Comparison of ENCODE assay signal across 15 cellular contexts in genomic region chr7:95897557-95898183, GRCh38.
DNase-seq lines count a peak whose midpoint lies in the region; ATAC-seq and TF ChIP-seq lines count a peak whose summit lies in the region.
"Had no signal": no experiment of that assay in that cellular context is flagged by ENCODE, and none has a peak within 500 bp of the region (broad histone marks: within the 10 kb centered on the region; RNA-seq: fewer than 3 reads in every experiment).

No MANE protein-coding gene starts in this region.

- TF ChIP-seq RAD21 in neural cell (conservative IDR thresholded peaks at IDR 0.05) = no peak

- H3K36me3 ChIP-seq in OCI-LY1 (ENCODE audit: insufficient read depth, low read length) (no peaks in the 10 kb centered on the region), neural cell (ENCODE audit: insufficient read depth, low read length) (no peaks in the 10 kb centered on the region)
- H3K36me3 ChIP-seq: colonic mucosa, gastrocnemius medialis had no signal

- peak overlapping the region; percentile 99 for H3K27ac ChIP-seq in OCI-LY1 (ENCODE audit: low read depth, low read length, poor library complexity, severe bottlenecking)
- no peak overlapping the region for H3K27ac ChIP-seq in neural cell (ENCODE audit: low read length)
- H3K27ac ChIP-seq: colonic mucosa, gastrocnemius medialis, KMS-11 had no signal

- no peak overlapping the region for H3K4me3 ChIP-seq in Jurkat, Clone E6-1 (ENCODE audit: low read length)
- no peak overlapping the region for H3K4me3 ChIP-seq in OCI-LY1 (ENCODE audit: low read depth, low read length, poor library complexity, severe bottlenecking)
- H3K4me3 ChIP-seq in neural cell (ENCODE audit: low read length) = peak overlapping the region; percentile 17
- H3K4me3 ChIP-seq: colonic mucosa, gastrocnemius medialis had no signal

- H3K9me2 ChIP-seq in OCI-LY1 (ENCODE audit: low read depth, low read length) (no peaks in the 10 kb centered on the region), neural cell (ENCODE audit: insufficient read depth, low read length) (no peaks in the 10 kb centered on the region)

- H4K20me1 ChIP-seq in OCI-LY1 (ENCODE audit: insufficient read depth, low read length) = no peaks in the 10 kb centered on the region
- H4K20me1 ChIP-seq in neural cell (ENCODE audit: insufficient read depth) = no peaks in the 10 kb centered on the region

- DNase-seq in Jurkat, Clone E6-1 (ENCODE audit: low read depth, low spot score) = peak; percentile 15
- DNase-seq in NCI-H2029 treated with DMSO at 0.1 percent for 48 hours (lab: John Stamatoyannopoulos, UW) (peak; percentile 90), left ventricle myocardium superior (no peak), NOMO-1 (lab: John Stamatoyannopoulos, UW; ENCODE audit: unreplicated experiment in 2 of 2) (no peak)
- no peak for DNase-seq in stimulated activated CD4-positive, alpha-beta T cell treated with anti-CD3 and anti-CD28 coated beads, Interleukin-12 subunit alpha, Interleukin-12 subunit beta, amount 100 ng/mL, for 4 hours
- DNase-seq: activated CD4-positive, alpha-beta T cell treated with anti-CD3 and anti-CD28 coated beads, Interleukin-2, amount 50 U/mL, for 1 hour; activated naive CD4-positive, alpha-beta T cell treated with anti-CD3 and anti-CD28 coated beads for 36 hours; colonic mucosa; gastrocnemius medialis; NCI-H2107; nucleus accumbens had no signal

- TF ChIP-seq CTCF in OCI-LY1 (IDR thresholded peaks at IDR 0.05; ENCODE audit: low read length) = no peak
- no peak for TF ChIP-seq CTCF in neural cell (IDR thresholded peaks at IDR 0.05; ENCODE audit: poor library complexity, severe bottlenecking)

- H3K9me3 ChIP-seq in OCI-LY1 (ENCODE audit: low read length) = no peaks in the 10 kb centered on the region
- H3K9me3 ChIP-seq in neural cell (ENCODE audit: low read length) = no peaks in the 10 kb centered on the region
- H3K9me3 ChIP-seq: colonic mucosa, gastrocnemius medialis had no signal

- H3K27me3 ChIP-seq in OCI-LY1 (ENCODE audit: insufficient read depth, low read length) (no peaks in the 10 kb centered on the region), neural cell (ENCODE audit: insufficient read depth, low read depth, low read length) (no peaks in the 10 kb centered on the region)
- H3K27me3 ChIP-seq: colonic mucosa, gastrocnemius medialis had no signal

- H3K79me2 ChIP-seq in OCI-LY1 (ENCODE audit: insufficient read depth, low read length) (no peaks in the 10 kb centered on the region), neural cell (replicated peaks; ENCODE audit: insufficient read depth, low read length) (no peaks in the 10 kb centered on the region)

- peak overlapping the region; percentile 10; the same call in 1 of the 2 replicates for H3K4me2 ChIP-seq in OCI-LY1 (ENCODE audit: low read length)
- no peak overlapping the region for H3K4me2 ChIP-seq in neural cell (ENCODE audit: low read length)
- H3K4me2 ChIP-seq: KMS-11 had no signal

- no peak for ATAC-seq in left ventricle myocardium superior
- ATAC-seq: gastrocnemius medialis; stimulated activated effector memory CD8-positive, alpha-beta T cell treated with anti-CD3 and anti-CD28 coated beads, Interleukin-12 subunit alpha, Interleukin-12 subunit beta, amount 100 ng/mL, for 72 hours had no signal

- peak; percentile 28 for TF ChIP-seq EP300 in neural cell (conservative IDR thresholded peaks at IDR 0.05; ENCODE audit: poor library complexity, severe bottlenecking)

- intact Hi-C loops in left ventricle myocardium superior (cut with micrococcal nuclease) = no loop called here

- H3F3A ChIP-seq in OCI-LY1 (ENCODE audit: insufficient read depth, low read length) (no peaks in the 10 kb centered on the region), neural cell (ENCODE audit: insufficient read depth, low read length, poor library complexity, severe bottlenecking) (no peaks in the 10 kb centered on the region)

- H3K9ac ChIP-seq in OCI-LY1 (ENCODE audit: low read length) (peak overlapping the region; percentile 60), neural cell (ENCODE audit: low read length) (no peak overlapping the region)
- H3K9ac ChIP-seq: KMS-11 had no signal

- H2AFZ ChIP-seq in OCI-LY1 (ENCODE audit: low read length) (no peak overlapping the region), neural cell (ENCODE audit: low read depth, low read length) (no peak overlapping the region)

- H3K4me1 ChIP-seq in OCI-LY1 (ENCODE audit: insufficient read depth, low read length, severe bottlenecking) = peaks cover 93% of the 10 kb centered on the region
- H3K4me1 ChIP-seq: colonic mucosa, gastrocnemius medialis had no signal

TF ChIP-seq in neural cell, 6 proteins besides CTCF, POLR2A, EP300 and RAD21:
- TF ChIP-seq POLR2AphosphoS5 (IDR thresholded peaks at IDR 0.05) = no peak
- no peak for TF ChIP-seq EZH2 (IDR thresholded peaks at IDR 0.05; ENCODE audit: borderline replicate concordance, insufficient read depth, low read length, poor library complexity, severe bottlenecking)
- TF ChIP-seq SMC3 (conservative IDR thresholded peaks at IDR 0.05; ENCODE audit: poor library complexity) = no peak
- no peak for TF ChIP-seq TAF1 (IDR thresholded peaks at IDR 0.05; ENCODE audit: low read depth)
- no peak for TF ChIP-seq MXI1 (conservative IDR thresholded peaks at IDR 0.05; ENCODE audit: poor library complexity, severe bottlenecking)
- TF ChIP-seq REST (IDR thresholded peaks at IDR 0.05; ENCODE audit: borderline replicate concordance) = no peak

Comparison
In these comparisons a context has a peak if more than half of its experiments do, and no peak if none do; other contexts are left out.
1. DNase-seq: peak in Jurkat, Clone E6-1 (single experiment) and NCI-H2029 treated with DMSO at 0.1 percent for 48 hours (single experiment); none in left ventricle myocardium superior (single experiment), NOMO-1 (0 of 2) and stimulated activated CD4-positive, alpha-beta T cell treated with anti-CD3 and anti-CD28 coated beads, Interleukin-12 subunit alpha, Interleukin-12 subunit beta, amount 100 ng/mL, for 4 hours (single experiment).